ENCODE assay signal across 8 cellular contexts in genomic region chr7:27102578-27103442, GRCh38. TPM values are rescaled to one million over a fixed set of nuclear protein-coding genes. Genes with fewer than 3 reads are reported as not detected.
DNase-seq lines count a peak whose midpoint lies in the region; ATAC-seq lines count a peak whose summit lies in the region.

HOXA2 (minus strand) TSS chr7:27102683; CDS start chr7:27102500, 183 bp downstream.

- H3K9me3 Mint-ChIP-seq in activated naive CD8-positive, alpha-beta T cell treated with anti-CD3 and anti-CD28 coated beads, Interleukin-2, amount 50 U/mL, for 24 hours, result no peaks in the 10 kb centered on the region

- H3K27me3 Mint-ChIP-seq in activated naive CD8-positive, alpha-beta T cell treated with anti-CD3 and anti-CD28 coated beads, Interleukin-2, amount 50 U/mL, for 24 hours, result peaks cover 69% of the 10 kb centered on the region

- no peak within 1 kb of the TSS for H3K56ac ChIP-seq in mesendoderm (ENCODE audit: low read length)

- H3K27ac Mint-ChIP-seq in activated naive CD8-positive, alpha-beta T cell treated with anti-CD3 and anti-CD28 coated beads, Interleukin-2, amount 50 U/mL, for 24 hours, result no peak within 1 kb of the TSS

- H3K18ac ChIP-seq in mesendoderm (ENCODE audit: low read length), result no peak within 1 kb of the TSS

- no peak within 1 kb of the TSS for H2AK5ac ChIP-seq in mesendoderm (ENCODE audit: low read length)

- no peaks in the 10 kb centered on the region for H3K36me3 ChIP-seq in mesendoderm (ENCODE audit: control insufficient read depth, insufficient read depth, low read length)

- H3K4me1 Mint-ChIP-seq in activated naive CD8-positive, alpha-beta T cell treated with anti-CD3 and anti-CD28 coated beads, Interleukin-2, amount 50 U/mL, for 24 hours, result peaks cover 16% of the 10 kb centered on the region

- no peaks in the 10 kb centered on the region for H3K79me2 ChIP-seq in mesendoderm (ENCODE audit: control insufficient read depth, insufficient read depth, low read length)

- no peak within 1 kb of the TSS for H3K4ac ChIP-seq in mesendoderm (ENCODE audit: low read depth, low read length)

- no peaks in the 10 kb centered on the region for H3K4me1 ChIP-seq in mesendoderm (ENCODE audit: control insufficient read depth, low read depth, low read length)

- H2BK5ac ChIP-seq in mesendoderm (ENCODE audit: low read length), result no peak within 1 kb of the TSS

- peak within 1 kb of the TSS; percentile 36; the same call in 1 of the 2 replicates for H3K4me3 ChIP-seq in iPS-18c (ENCODE audit: insufficient read depth, low read depth, low read length)
- H3K4me3 ChIP-seq in mesendoderm (ENCODE audit: low read length), result no peak within 1 kb of the TSS

- no peak within 1 kb of the TSS for H3K23ac ChIP-seq in mesendoderm (ENCODE audit: low read length)

- WGBS in mesendoderm (ENCODE audit: extremely low coverage, insufficient coverage, low lambda C conversion rate), result no CpG with 5 or more reads among the region's 29 CpGs

- no peak within 1 kb of the TSS for H4K8ac ChIP-seq in mesendoderm (ENCODE audit: low read depth, low read length)

- no peak within 1 kb of the TSS for H2BK15ac ChIP-seq in mesendoderm (replicated peaks; ENCODE audit: low read depth)

- no peak within 1 kb of the TSS for H3K9ac ChIP-seq in mesendoderm (ENCODE audit: low read length)

- H2BK120ac ChIP-seq in mesendoderm (ENCODE audit: low read depth, low read length), result no peak within 1 kb of the TSS

- no peak within 1 kb of the TSS for H3K27ac ChIP-seq in mesendoderm (ENCODE audit: low read depth, low read length)

- H4K5ac ChIP-seq in mesendoderm (ENCODE audit: low read length), result no peak within 1 kb of the TSS

- no peaks in the 10 kb centered on the region for H3K79me1 ChIP-seq in mesendoderm (ENCODE audit: low read length)

- H3K4me2 ChIP-seq in mesendoderm (ENCODE audit: low read length), result no peak within 1 kb of the TSS

- DNase-seq in HCEC 1CT (peak; percentile 74), retina (peak; percentile 59), ACHN (no peak), NK-92 (lab: John Stamatoyannopoulos, UW; ENCODE audit: unreplicated experiment) (no peak), mesendoderm (no peak)
- no peak for DNase-seq in activated naive CD8-positive, alpha-beta T cell treated with anti-CD3 and anti-CD28 coated beads, Interleukin-2, amount 50 U/mL, for 24 hours

- peaks cover 6% of the 10 kb centered on the region for H3K36me3 Mint-ChIP-seq in activated naive CD8-positive, alpha-beta T cell treated with anti-CD3 and anti-CD28 coated beads, Interleukin-2, amount 50 U/mL, for 24 hours (ENCODE audit: low read depth)

- H3K4me3 Mint-ChIP-seq in activated naive CD8-positive, alpha-beta T cell treated with anti-CD3 and anti-CD28 coated beads, Interleukin-2, amount 50 U/mL, for 24 hours, result peak within 1 kb of the TSS; percentile 21

- ATAC-seq in activated naive CD8-positive, alpha-beta T cell treated with anti-CD3 and anti-CD28 coated beads, Interleukin-2, amount 50 U/mL, for 24 hours, result no peak
- ATAC-seq in HG02623 (IDR thresholded peaks at IDR 0.05; ENCODE audit: unreplicated experiment), result no peak

- H3K9me3 ChIP-seq in iPS-18c (ENCODE audit: control insufficient read depth, insufficient read depth, low read length), result peaks cover 2% of the 10 kb centered on the region

- H3K27me3 ChIP-seq in mesendoderm (ENCODE audit: insufficient read depth, low read length, poor library complexity), result peaks cover 88% of the 10 kb centered on the region

- in situ Hi-C loops in ACHN (cut with HindIII; ENCODE audit: low pct_ligation_motif_present, low pct_unique_long_range_greater_than_20kb, low sequenced_read_pairs), result no loop called here

RNA-seq across cellular contexts. Expression of gene HOXA2, which starts in this region (rescaled TPM):
- polyA plus RNA-seq in mesendoderm (2013, experiment 1 of 2), result 0.04 TPM
- polyA plus RNA-seq in mesendoderm (2013, experiment 2 of 2), result 0.03 TPM

Comparison
In these comparisons a context has a peak if more than half of its experiments do, and no peak if none do; other contexts are left out.
1. DNase-seq: peak in HCEC 1CT (single experiment) and retina (single experiment); none in activated naive CD8-positive, alpha-beta T cell treated with anti-CD3 and anti-CD28 coated beads, Interleukin-2, amount 50 U/mL, for 24 hours (single experiment), ACHN (single experiment), NK-92 (single experiment) and mesendoderm (single experiment).